8 cellular contexts compared by ENCODE assay signal in genomic region chr1:157963713-157964112, GRCh38. TPM values are rescaled to one million over a fixed set of nuclear protein-coding genes. Genes with fewer than 3 reads are reported as not detected.
DNase-seq lines count a peak whose midpoint lies in the region; ATAC-seq and TF ChIP-seq lines count a peak whose summit lies in the region.

No MANE protein-coding gene starts in this region.

- H3K79me2 ChIP-seq in HCT116 (ENCODE audit: insufficient read depth, low read length): no peaks in the 10 kb centered on the region

- H3K4me3 Mint-ChIP-seq in activated CD4-positive, alpha-beta memory T cell treated with anti-CD3 and anti-CD28 coated beads, Interleukin-2, amount 10 ng/mL, durations not matched to agents 7 days and 5 days: no peak overlapping the region
- no peak overlapping the region for H3K4me3 Mint-ChIP-seq in mesothelial cell of epicardium
- H3K4me3 Mint-ChIP-seq in stimulated activated memory B cell treated with anti-CD40 and anti-IgM and Interleukin-4, amounts not matched to agents 10 μg/mL and 1 μg/mL and 100 μg/mL, for 72 hours: no peak overlapping the region

- no peaks in the 10 kb centered on the region for H3K9me3 ChIP-seq in HCT116 (ENCODE audit: control insufficient read depth in 1 of 2, insufficient read depth in 1 of 2, low read depth in 1 of 2, low read length in 2 of 2)
- no peaks in the 10 kb centered on the region for H3K9me3 ChIP-seq in effector memory CD4-positive, alpha-beta T cell (ENCODE audit: control insufficient read depth, low read length)

- no peaks in the 10 kb centered on the region for H3K9me2 ChIP-seq in HCT116 (ENCODE audit: insufficient read depth)

- H3K36me3 Mint-ChIP-seq in activated CD4-positive, alpha-beta memory T cell treated with anti-CD3 and anti-CD28 coated beads, Interleukin-2, amount 10 ng/mL, durations not matched to agents 7 days and 5 days (ENCODE audit: low read depth): no peaks in the 10 kb centered on the region
- H3K36me3 Mint-ChIP-seq in mesothelial cell of epicardium: no peaks in the 10 kb centered on the region
- no peaks in the 10 kb centered on the region for H3K36me3 Mint-ChIP-seq in stimulated activated memory B cell treated with anti-CD40 and anti-IgM and Interleukin-4, amounts not matched to agents 10 μg/mL and 1 μg/mL and 100 μg/mL, for 72 hours

- in situ Hi-C loops in Caki2 (cut with HindIII; ENCODE audit: low pct_unique_long_range_greater_than_20kb, low sequenced_read_pairs): loop anchor here (10.0 kb wide), 1 partner anchor 161 kb away; a partner anchor contains a TSS

- TF ChIP-seq CTCF in HCT116 (IDR thresholded peaks at IDR 0.05 in 2 of 3, conservative IDR thresholded peaks at IDR 0.05 in 1 of 3; ENCODE audit: borderline replicate concordance in 1 of 3, insufficient read depth in 1 of 3, low read depth in 2 of 3, low read length in 2 of 3) (peak; percentile 71 to 96 (median 80)), mesothelial cell of epicardium (IDR thresholded peaks at IDR 0.05; ENCODE audit: unreplicated experiment) (peak; percentile 94)

- no peak overlapping the region for H3K27ac Mint-ChIP-seq in activated CD4-positive, alpha-beta memory T cell treated with anti-CD3 and anti-CD28 coated beads, Interleukin-2, amount 10 ng/mL, durations not matched to agents 7 days and 5 days
- H3K27ac Mint-ChIP-seq in mesothelial cell of epicardium: no peak overlapping the region
- H3K27ac Mint-ChIP-seq in stimulated activated memory B cell treated with anti-CD40 and anti-IgM and Interleukin-4, amounts not matched to agents 10 μg/mL and 1 μg/mL and 100 μg/mL, for 72 hours: no peak overlapping the region

- RAD21 ChIA-PET in HCT116 (lab: Charles Lee; ENCODE audit: low non-redundant PET in 1 of 2, low total read pairs in 2 of 2, uncharacterized antibody in 2 of 2, unreplicated experiment in 2 of 2): interaction anchor here (1.2 to 3.2 kb wide), 5 partner anchors 156 to 161 kb away, joined by 3 to 18 read pairs (median 14); no protein-coding TSS in a partner anchor

- CTCF ChIA-PET in HCT116 (lab: Charles Lee): interaction anchor here (1.4 to 16.1 kb wide), 5 partner anchors 16 to 240 kb away, joined by 4 to 393 read pairs (median 7); no protein-coding TSS in a partner anchor
- CTCF ChIA-PET in activated CD4-positive, alpha-beta memory T cell treated with anti-CD3 and anti-CD28 coated beads, Interleukin-2, amount 10 ng/mL, durations not matched to agents 7 days and 5 days (lab: Charles Lee): interaction anchor here (1.0 to 5.1 kb wide), 4 partner anchors 12 to 159 kb away, joined by 3 to 48 read pairs (median 3); no protein-coding TSS in a partner anchor

- no peak for TF ChIP-seq POLR2A in HCT116 (IDR thresholded peaks at IDR 0.05; ENCODE audit: borderline replicate concordance, extremely low read depth, insufficient read depth, insufficient read length)

- H3K9ac ChIP-seq in HCT116 (ENCODE audit: low read length): no peak overlapping the region

- POLR2A ChIA-PET in HCT116 (lab: Charles Lee): interaction anchor here (1.3 kb wide), 1 partner anchor 161 kb away, joined by 3 read pairs; no protein-coding TSS in a partner anchor
- POLR2A ChIA-PET in activated CD4-positive, alpha-beta memory T cell treated with anti-CD3 and anti-CD28 coated beads, Interleukin-2, amount 10 ng/mL, durations not matched to agents 7 days and 5 days (lab: Charles Lee): no interaction called here

- DNase-seq in Caki2 (ENCODE audit: low read depth): peak; percentile 66
- DNase-seq in HCT116 (ENCODE audit: low read depth, low spot score): peak; percentile 39
- DNase-seq in NCI-H510A (lab: John Stamatoyannopoulos, UW): peak; percentile 25
- DNase-seq in activated CD4-positive, alpha-beta memory T cell treated with anti-CD3 and anti-CD28 coated beads, Interleukin-2, amount 10 ng/mL, durations not matched to agents 7 days and 5 days: peak; percentile 47
- peak in 2 of 3 donors; percentile 1 to 7 for DNase-seq in effector memory CD4-positive, alpha-beta T cell
- peak; percentile 53 to 86 for DNase-seq in mesothelial cell of epicardium (ENCODE audit: low spot score in 2 of 2, unreplicated experiment in 2 of 2)

- BruUV-seq in HCT116 (replicated peaks; lab: Mats Ljungman, UMichigan): no TSS peak

- peak overlapping the region; percentile 41; the same call in 1 of the 2 replicates for H3K4me2 ChIP-seq in HCT116 (ENCODE audit: low read length)

- peak; percentile 95 for TF ChIP-seq RAD21 in HCT116 (IDR thresholded peaks at IDR 0.05; ENCODE audit: low read depth)

- H3K4me3 ChIP-seq in HCT116 (replicated peaks in 1 of 2; ENCODE audit: low read depth in 1 of 2, low read length in 2 of 2): no peak overlapping the region
- no peak overlapping the region for H3K4me3 ChIP-seq in effector memory CD4-positive, alpha-beta T cell (ENCODE audit: insufficient read depth, low read depth, low read length, poor library complexity, severe bottlenecking)

- intact Hi-C loops in HCT116 (cut with micrococcal nuclease): loop anchor here (1.0 to 10.0 kb wide), 4 partner anchors 158 to 1111 kb away; partner anchors contain the start of gene AIM2

- peaks cover 3% of the 10 kb centered on the region for H3K4me1 Mint-ChIP-seq in activated CD4-positive, alpha-beta memory T cell treated with anti-CD3 and anti-CD28 coated beads, Interleukin-2, amount 10 ng/mL, durations not matched to agents 7 days and 5 days
- peaks cover 34% of the 10 kb centered on the region for H3K4me1 Mint-ChIP-seq in mesothelial cell of epicardium
- H3K4me1 Mint-ChIP-seq in stimulated activated memory B cell treated with anti-CD40 and anti-IgM and Interleukin-4, amounts not matched to agents 10 μg/mL and 1 μg/mL and 100 μg/mL, for 72 hours: peaks cover 14% of the 10 kb centered on the region

- H3K27ac ChIP-seq in HCT116 (ENCODE audit: low read depth, low read length): no peak overlapping the region
- no peak overlapping the region for H3K27ac ChIP-seq in effector memory CD4-positive, alpha-beta T cell (ENCODE audit: insufficient read depth, low read length, poor library complexity, severe bottlenecking)

- peaks cover 25% of the 10 kb centered on the region for H3K27me3 ChIP-seq in HCT116 (ENCODE audit: insufficient read depth, low read length)
- H3K27me3 ChIP-seq in effector memory CD4-positive, alpha-beta T cell (replicated peaks; ENCODE audit: control insufficient read depth, insufficient read depth, low read length, poor library complexity, severe bottlenecking): peaks cover 3% of the 10 kb centered on the region

- no peaks in the 10 kb centered on the region for H3K9me3 Mint-ChIP-seq in activated CD4-positive, alpha-beta memory T cell treated with anti-CD3 and anti-CD28 coated beads, Interleukin-2, amount 10 ng/mL, durations not matched to agents 7 days and 5 days
- H3K9me3 Mint-ChIP-seq in mesothelial cell of epicardium: no peaks in the 10 kb centered on the region
- no peaks in the 10 kb centered on the region for H3K9me3 Mint-ChIP-seq in stimulated activated memory B cell treated with anti-CD40 and anti-IgM and Interleukin-4, amounts not matched to agents 10 μg/mL and 1 μg/mL and 100 μg/mL, for 72 hours

- ATAC-seq in HCT116: peak; percentile 88
- ATAC-seq in stimulated activated memory B cell treated with anti-CD40 and anti-IgM and Interleukin-4, amounts not matched to agents 10 μg/mL and 1 μg/mL and 100 μg/mL, for 72 hours: peak; percentile 65
- ATAC-seq in HG03135 (IDR thresholded peaks at IDR 0.05; ENCODE audit: unreplicated experiment): no peak

- H3K4me1 ChIP-seq in HCT116 (ENCODE audit: control insufficient read depth in 1 of 2, insufficient read depth in 2 of 2, low read length in 2 of 2): peaks cover 0 to 10% of the 10 kb centered on the region in 2 experiments; a peak in 2 of 4 replicates
- no peaks in the 10 kb centered on the region for H3K4me1 ChIP-seq in effector memory CD4-positive, alpha-beta T cell (ENCODE audit: control insufficient read depth, insufficient read depth, low read length, poor library complexity, severe bottlenecking)

- peaks cover 5% of the 10 kb centered on the region for H3K27me3 Mint-ChIP-seq in activated CD4-positive, alpha-beta memory T cell treated with anti-CD3 and anti-CD28 coated beads, Interleukin-2, amount 10 ng/mL, durations not matched to agents 7 days and 5 days
- peaks cover 34% of the 10 kb centered on the region for H3K27me3 Mint-ChIP-seq in mesothelial cell of epicardium (ENCODE audit: low read depth)
- H3K27me3 Mint-ChIP-seq in stimulated activated memory B cell treated with anti-CD40 and anti-IgM and Interleukin-4, amounts not matched to agents 10 μg/mL and 1 μg/mL and 100 μg/mL, for 72 hours: peaks cover 48% of the 10 kb centered on the region

- H3K36me3 ChIP-seq in HCT116 (ENCODE audit: control insufficient read depth in 1 of 2, insufficient read depth in 2 of 2, low read length in 2 of 2): no peaks in the 10 kb centered on the region
- no peaks in the 10 kb centered on the region for H3K36me3 ChIP-seq in effector memory CD4-positive, alpha-beta T cell (ENCODE audit: control insufficient read depth, insufficient read depth, low read length)

- no peaks in the 10 kb centered on the region for H4K20me1 ChIP-seq in HCT116 (ENCODE audit: insufficient read depth)

- H2AFZ ChIP-seq in HCT116 (ENCODE audit: low read depth, low read length, poor library complexity, severe bottlenecking): no peak overlapping the region

RNA-seq across cellular contexts. Expression of gene KIRREL1, which starts 29.7 kb away (rescaled TPM):
- 62.9 and 80.2 TPM in 2 replicates for total RNA-seq in Caki2 (2014; rRNA removed; shearing (Covaris generic); ENCODE audit: low replicate concordance)
- total RNA-seq in HCT116 (2021; ENCODE audit: unreplicated experiment) (20.0 TPM), mesothelial cell of epicardium (178 to 189 TPM (median 180 TPM) in 3 replicates)
- polyA plus RNA-seq in HCT116 (2012): 12.6 and 14.3 TPM in 2 replicates
- not detected for total RNA-seq in activated CD4-positive, alpha-beta memory T cell treated with anti-CD3 and anti-CD28 coated beads, Interleukin-2, amount 10 ng/mL, durations not matched to agents 7 days and 5 days

Comparison
In these comparisons a context has a peak if more than half of its experiments do, and no peak if none do; other contexts are left out.
1. DNase-seq: peak in every context shown above with its lines; median percentile 70 in mesothelial cell of epicardium; 66 in Caki2; 47 in activated CD4-positive, alpha-beta memory T cell treated with anti-CD3 and anti-CD28 coated beads, Interleukin-2, amount 10 ng/mL, durations not matched to agents 7 days and 5 days; 39 in HCT116; 25 in NCI-H510A; 4 in effector memory CD4-positive, alpha-beta T cell.
2. RNA of gene KIRREL1, which starts 29.7 kb away (total RNA-seq): 178 to 189 TPM in mesothelial cell of epicardium, 62.9 to 80.2 TPM in Caki2 and 20.0 TPM in HCT116 (single experiment); not detected in activated CD4-positive, alpha-beta memory T cell treated with anti-CD3 and anti-CD28 coated beads, Interleukin-2, amount 10 ng/mL, durations not matched to agents 7 days and 5 days; every median in the first group is over 10 times any median in the second.